1 cellular context compared by ENCODE assay signal in genomic region chr17:16991349-16992009, GRCh38.
TF ChIP-seq lines count a peak whose summit lies in the region.

No MANE protein-coding gene starts in this region.

TF ChIP-seq in H1, 55 proteins besides CTCF, POLR2A, EP300 and RAD21 (continued from another document):
- TF ChIP-seq GABPA (IDR thresholded peaks at IDR 0.05; ENCODE audit: borderline replicate concordance, insufficient read depth, low read length) = peak; percentile 44; the same call in 1 of the 2 replicates
- no peak for TF ChIP-seq POLR2AphosphoS5 (IDR thresholded peaks at IDR 0.05; ENCODE audit: low read depth, low read length)
- TF ChIP-seq KDM1A (IDR thresholded peaks at IDR 0.05; ENCODE audit: borderline replicate concordance, low read length) = no peak
- peak; percentile 80 for TF ChIP-seq MAX (IDR thresholded peaks at IDR 0.05)
- no peak for TF ChIP-seq CBX5 (IDR thresholded peaks at IDR 0.05; ENCODE audit: low read depth, low read length)
